8 cellular contexts compared by ENCODE assay signal in the genomic region with DNA sequence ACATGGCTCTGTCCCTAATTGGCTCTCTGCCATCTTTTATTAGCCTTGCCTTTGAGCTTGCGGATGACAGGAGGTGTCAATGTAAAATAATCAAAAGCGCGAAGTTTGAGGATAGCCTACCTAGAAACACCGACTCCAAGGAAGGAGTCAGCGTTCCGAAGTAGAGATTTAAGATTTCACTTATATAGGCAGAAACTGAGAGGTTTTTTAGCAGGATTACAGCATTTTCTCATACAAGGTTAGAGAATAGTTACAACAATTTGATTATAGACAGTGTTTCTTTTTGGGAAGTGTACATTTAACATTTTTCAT. TPM values are rescaled to one million over a fixed set of nuclear protein-coding genes. Genes with fewer than 3 reads are reported as not detected.
A peak's percentile ranks its signal among the peaks of the same experiment; 100 is the strongest.
DNase-seq lines count a peak whose midpoint lies in the region; ATAC-seq and TF ChIP-seq lines count a peak whose summit lies in the region.

No MANE protein-coding gene starts in this region.

- peaks cover 7 to 31% of the 10 kb centered on the region in 2 donors for H3K4me1 ChIP-seq in left lung
- H3K4me1 ChIP-seq in uterus, result no peaks in the 10 kb centered on the region

- peak; percentile 7 for ATAC-seq in GM18858 (IDR thresholded peaks at IDR 0.05; ENCODE audit: unreplicated experiment)
- peak; percentile 13 for ATAC-seq in HG02840 (IDR thresholded peaks at IDR 0.05; ENCODE audit: low FRiP score, unreplicated experiment)
- no peak for ATAC-seq in activated CD8-positive, alpha-beta T cell treated with anti-CD3 and anti-CD28 coated beads, Interleukin-2, amount 10 ng/mL, durations not matched to agents 7 days and 5 days
- peak; percentile 18 for ATAC-seq in left lung

- DNase-seq in activated CD8-positive, alpha-beta T cell treated with anti-CD3 and anti-CD28 coated beads, Interleukin-2, amount 10 ng/mL, durations not matched to agents 7 days and 5 days, result no peak
- no peak for DNase-seq in left lung
- DNase-seq in uterus, result no peak
- no peak for DNase-seq in RKO (ENCODE audit: low spot score)
- no peak for DNase-seq in T1000 (lab: John Stamatoyannopoulos, UW)
- no peak for DNase-seq in activated CD4-positive, alpha-beta T cell treated with anti-CD3 and anti-CD28 coated beads, Interleukin-2, amount 50 U/mL, for 4 hours

- POLR2A ChIA-PET in activated CD8-positive, alpha-beta T cell treated with anti-CD3 and anti-CD28 coated beads, Interleukin-2, amount 10 ng/mL, durations not matched to agents 7 days and 5 days (lab: Charles Lee), result interaction anchor here (1.3 kb wide), 1 partner anchor 426 kb away, joined by 3 read pairs; the partner anchor contains the start of gene SLAIN2

- H3K36me3 Mint-ChIP-seq in activated CD8-positive, alpha-beta T cell treated with anti-CD3 and anti-CD28 coated beads, Interleukin-2, amount 10 ng/mL, durations not matched to agents 7 days and 5 days (ENCODE audit: low read depth), result peaks cover 20% of the 10 kb centered on the region

- peak overlapping the region; percentile 93 for H3K4me3 Mint-ChIP-seq in activated CD8-positive, alpha-beta T cell treated with anti-CD3 and anti-CD28 coated beads, Interleukin-2, amount 10 ng/mL, durations not matched to agents 7 days and 5 days

- H3K27ac Mint-ChIP-seq in activated CD8-positive, alpha-beta T cell treated with anti-CD3 and anti-CD28 coated beads, Interleukin-2, amount 10 ng/mL, durations not matched to agents 7 days and 5 days, result peak overlapping the region; percentile 79

- H3K4me3 ChIP-seq in left lung, result peak overlapping the region; percentile 92 to 95
- H3K4me3 ChIP-seq in uterus, result peak overlapping the region; percentile 67 to 76

- no peak for TF ChIP-seq CTCF in left lung (IDR thresholded peaks at IDR 0.05)
- TF ChIP-seq CTCF in uterus (IDR thresholded peaks at IDR 0.05), result no peak

- no peaks in the 10 kb centered on the region for H3K9me3 Mint-ChIP-seq in activated CD8-positive, alpha-beta T cell treated with anti-CD3 and anti-CD28 coated beads, Interleukin-2, amount 10 ng/mL, durations not matched to agents 7 days and 5 days (ENCODE audit: insufficient read depth)

- no peaks in the 10 kb centered on the region for H3K9me3 ChIP-seq in left lung
- H3K9me3 ChIP-seq in uterus, result no peaks in the 10 kb centered on the region

- H3K27ac ChIP-seq in left lung (peak overlapping the region in 1 of 2 donors; percentile 88), uterus (peak overlapping the region; percentile 58 to 77)

- H3K27me3 ChIP-seq in left lung (no peaks in the 10 kb centered on the region), uterus (no peaks in the 10 kb centered on the region)

- H3K27me3 Mint-ChIP-seq in activated CD8-positive, alpha-beta T cell treated with anti-CD3 and anti-CD28 coated beads, Interleukin-2, amount 10 ng/mL, durations not matched to agents 7 days and 5 days (ENCODE audit: low read depth), result peaks cover 4% of the 10 kb centered on the region

- TF ChIP-seq POLR2A in uterus (IDR thresholded peaks at IDR 0.05), result no peak

- peaks cover 0 to 7% of the 10 kb centered on the region in 2 donors for H3K36me3 ChIP-seq in left lung
- H3K36me3 ChIP-seq in uterus, result no peaks in the 10 kb centered on the region

- CTCF ChIA-PET in activated CD8-positive, alpha-beta T cell treated with anti-CD3 and anti-CD28 coated beads, Interleukin-2, amount 10 ng/mL, durations not matched to agents 7 days and 5 days (lab: Charles Lee), result interaction anchor here (0.7 to 2.9 kb wide), 4 partner anchors 10 to 19 kb away, joined by 3 to 9 read pairs (median 4); no protein-coding TSS in a partner anchor

- intact Hi-C loops in left lung (cut with DNase I), result no loop called here
- intact Hi-C loops in uterus (cut with DNase I; ENCODE audit: low total_unique reads), result no loop called here

- H3K4me1 Mint-ChIP-seq in activated CD8-positive, alpha-beta T cell treated with anti-CD3 and anti-CD28 coated beads, Interleukin-2, amount 10 ng/mL, durations not matched to agents 7 days and 5 days (ENCODE audit: low read depth), result peaks cover 37% of the 10 kb centered on the region

RNA-seq across cellular contexts. Expression of gene NFXL1, which starts 0.5 kb away (rescaled TPM):
- total RNA-seq in activated CD8-positive, alpha-beta T cell treated with anti-CD3 and anti-CD28 coated beads, Interleukin-2, amount 10 ng/mL, durations not matched to agents 7 days and 5 days, result 10 to 100 TPM in 1 of 2 experiments, 1 to 10 TPM in 1; 9.5 to 10.6 TPM
- 10 to 100 TPM; 10.1 to 19.0 TPM for total RNA-seq in left lung
- 10 to 100 TPM in 3 of 4 donors, 1 to 10 TPM in 1; 5.9 to 24.9 (median 19.6) TPM for total RNA-seq in uterus
